Comparison of ENCODE assay signal across 8 cellular contexts in the genomic region with DNA sequence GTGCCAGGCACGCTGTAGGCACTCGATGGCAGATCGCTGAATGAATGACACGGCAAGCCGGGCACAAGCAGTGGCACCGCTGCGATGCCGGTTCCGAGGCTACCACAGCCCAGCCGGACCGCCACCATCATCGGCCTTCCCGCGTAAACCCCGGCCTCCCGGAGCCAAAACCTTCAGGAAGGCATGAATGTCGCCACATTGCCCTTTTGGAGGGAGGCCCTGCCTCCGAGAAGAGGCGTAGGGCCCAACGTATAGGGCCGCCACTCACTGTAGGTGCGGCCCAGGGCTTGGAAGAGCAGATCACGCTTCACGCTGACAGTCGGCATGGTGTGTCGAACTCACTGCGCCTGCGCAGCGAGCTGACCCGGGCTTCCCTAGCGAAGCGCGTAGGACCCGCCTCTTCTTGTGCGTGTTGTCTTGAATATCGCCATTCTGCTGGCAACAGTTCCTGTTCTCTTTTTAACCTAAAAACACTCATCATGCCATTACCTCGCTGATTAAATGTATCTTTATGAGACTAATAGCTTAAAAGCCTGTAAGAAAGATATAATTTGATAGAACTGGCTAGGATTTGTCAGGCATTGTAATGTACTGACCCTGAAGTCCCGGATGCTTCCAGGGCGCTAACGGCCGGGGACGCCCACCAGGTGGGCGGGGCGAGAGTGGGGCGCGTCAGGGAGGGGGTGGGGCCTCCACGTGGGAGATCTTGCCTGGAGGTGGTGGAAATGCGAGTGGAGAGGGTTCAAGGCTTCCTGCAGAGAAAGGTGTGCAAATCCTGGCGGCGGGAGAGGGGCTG. TPM values are rescaled to one million over a fixed set of nuclear protein-coding genes. Genes with fewer than 3 reads are reported as not detected.
A peak's percentile ranks its signal among the peaks of the same experiment; 100 is the strongest.
DNase-seq lines count a peak whose midpoint lies in the region; ATAC-seq and TF ChIP-seq lines count a peak whose summit lies in the region.

A gene (minus strand): TSS at position 345 of the 796 bp plus-strand sequence. CDS start 19 bp downstream, at position 326.

- peaks cover 38% of the 10 kb centered on the region for H3K4me1 Mint-ChIP-seq in activated T-helper 2 cell treated with anti-CD3 and anti-CD28 coated beads, Interferon-gamma antibody, Interleukin-2, Interleukin-4, amounts not matched to agents 10 μg/mL and 5 μg/mL and 100 μg/mL, durations not matched to agents 14 hours and 24 hours and 36 hours (ENCODE audit: low read depth)
- H3K4me1 Mint-ChIP-seq in natural killer cell treated with Interleukin-12 subunit alpha and Interleukin-12 subunit beta and Interleukin-15 and Interleukin-18, amount 100 ng/mL, for 72 hours (ENCODE audit: low read depth in 2 of 2) = peaks cover 35 to 38% of the 10 kb centered on the region in 2 donors

- peak within 1 kb of the TSS; percentile 98 for H3K4me3 Mint-ChIP-seq in activated T-helper 2 cell treated with anti-CD3 and anti-CD28 coated beads, Interferon-gamma antibody, Interleukin-2, Interleukin-4, amounts not matched to agents 10 μg/mL and 5 μg/mL and 100 μg/mL, durations not matched to agents 14 hours and 24 hours and 36 hours (ENCODE audit: low read depth)
- peak within 1 kb of the TSS; percentile 95 for H3K4me3 Mint-ChIP-seq in natural killer cell treated with Interleukin-12 subunit alpha and Interleukin-12 subunit beta and Interleukin-15 and Interleukin-18, amount 100 ng/mL, for 72 hours

- no peak for TF ChIP-seq CTCF in RWPE2 (IDR thresholded peaks at IDR 0.05; ENCODE audit: poor library complexity, severe bottlenecking)

- peaks cover 16% of the 10 kb centered on the region for H3K4me1 ChIP-seq in RWPE2 (ENCODE audit: insufficient read depth, poor library complexity, severe bottlenecking)

- no peaks in the 10 kb centered on the region for H3K9me3 ChIP-seq in RWPE2 (ENCODE audit: severe bottlenecking)

- ATAC-seq in RWPE2 (ENCODE audit: low read depth) = peak; percentile 92
- ATAC-seq in natural killer cell treated with Interleukin-12 subunit alpha and Interleukin-12 subunit beta and Interleukin-15 and Interleukin-18, amount 100 ng/mL, for 72 hours = peak; percentile 96 to 98
- peak; percentile 94 for ATAC-seq in stimulated activated naive CD8-positive, alpha-beta T cell treated with anti-CD3 and anti-CD28 coated beads, Interleukin-15, Interleukin-2, amounts not matched to agents 100 U/mL and 50 U/mL, for 24 hours

- peaks cover 4% of the 10 kb centered on the region; the same call in 1 of the 2 replicates for H3K36me3 ChIP-seq in RWPE2 (ENCODE audit: low read depth)

- H3K27me3 Mint-ChIP-seq in activated T-helper 2 cell treated with anti-CD3 and anti-CD28 coated beads, Interferon-gamma antibody, Interleukin-2, Interleukin-4, amounts not matched to agents 10 μg/mL and 5 μg/mL and 100 μg/mL, durations not matched to agents 14 hours and 24 hours and 36 hours (ENCODE audit: low read depth) = no peaks in the 10 kb centered on the region
- H3K27me3 Mint-ChIP-seq in natural killer cell treated with Interleukin-12 subunit alpha and Interleukin-12 subunit beta and Interleukin-15 and Interleukin-18, amount 100 ng/mL, for 72 hours = no peaks in the 10 kb centered on the region

- DNase-seq in EH (ENCODE audit: low read depth) (peak; percentile 97), H4 (ENCODE audit: low spot score) (peak; percentile 91), LoVo (ENCODE audit: low spot score) (peak; percentile 98), RWPE2 (ENCODE audit: low spot score) (peak; percentile 95), fibroblast of peridontal ligament (ENCODE audit: extremely low read depth) (peak; percentile 95)
- peak; percentile 92 for DNase-seq in activated T-helper 2 cell treated with anti-CD3 and anti-CD28 coated beads, Interferon-gamma antibody, Interleukin-2, Interleukin-4, amounts not matched to agents 10 μg/mL and 5 μg/mL and 100 μg/mL, durations not matched to agents 14 hours and 24 hours and 36 hours (ENCODE audit: low spot score)
- peak; percentile 92 for DNase-seq in natural killer cell treated with Interleukin-12 subunit alpha and Interleukin-12 subunit beta and Interleukin-15 and Interleukin-18, amount 100 ng/mL, for 72 hours (ENCODE audit: low spot score)
- peak; percentile 91 for DNase-seq in stimulated activated naive CD8-positive, alpha-beta T cell treated with anti-CD3 and anti-CD28 coated beads, Interleukin-15, Interleukin-2, amounts not matched to agents 100 U/mL and 50 U/mL, for 24 hours

- H3K27ac ChIP-seq in RWPE2 (ENCODE audit: poor library complexity, severe bottlenecking) = peak within 1 kb of the TSS; percentile 57

- H3K27me3 ChIP-seq in RWPE2 (ENCODE audit: insufficient read depth, poor library complexity, severe bottlenecking) = no peaks in the 10 kb centered on the region

- peaks cover 17% of the 10 kb centered on the region for H3K36me3 Mint-ChIP-seq in activated T-helper 2 cell treated with anti-CD3 and anti-CD28 coated beads, Interferon-gamma antibody, Interleukin-2, Interleukin-4, amounts not matched to agents 10 μg/mL and 5 μg/mL and 100 μg/mL, durations not matched to agents 14 hours and 24 hours and 36 hours (ENCODE audit: low read depth)
- peaks cover 6% of the 10 kb centered on the region for H3K36me3 Mint-ChIP-seq in natural killer cell treated with Interleukin-12 subunit alpha and Interleukin-12 subunit beta and Interleukin-15 and Interleukin-18, amount 100 ng/mL, for 72 hours

- H3K4me3 ChIP-seq in RWPE2 (ENCODE audit: severe bottlenecking) = peak within 1 kb of the TSS; percentile 95

- no peaks in the 10 kb centered on the region for H3K9me3 Mint-ChIP-seq in activated T-helper 2 cell treated with anti-CD3 and anti-CD28 coated beads, Interferon-gamma antibody, Interleukin-2, Interleukin-4, amounts not matched to agents 10 μg/mL and 5 μg/mL and 100 μg/mL, durations not matched to agents 14 hours and 24 hours and 36 hours
- no peaks in the 10 kb centered on the region for H3K9me3 Mint-ChIP-seq in natural killer cell treated with Interleukin-12 subunit alpha and Interleukin-12 subunit beta and Interleukin-15 and Interleukin-18, amount 100 ng/mL, for 72 hours

- peak within 1 kb of the TSS; percentile 93 for H3K27ac Mint-ChIP-seq in activated T-helper 2 cell treated with anti-CD3 and anti-CD28 coated beads, Interferon-gamma antibody, Interleukin-2, Interleukin-4, amounts not matched to agents 10 μg/mL and 5 μg/mL and 100 μg/mL, durations not matched to agents 14 hours and 24 hours and 36 hours
- peak within 1 kb of the TSS; percentile 99 to 100 for H3K27ac Mint-ChIP-seq in natural killer cell treated with Interleukin-12 subunit alpha and Interleukin-12 subunit beta and Interleukin-15 and Interleukin-18, amount 100 ng/mL, for 72 hours

- intact Hi-C loops in activated T-helper 2 cell treated with anti-CD3 and anti-CD28 coated beads, Interferon-gamma antibody, Interleukin-2, Interleukin-4, amounts not matched to agents 10 μg/mL and 5 μg/mL and 100 μg/mL, durations not matched to agents 14 hours and 24 hours and 36 hours (cut with micrococcal nuclease) = loop anchor here (2.0 to 10.0 kb wide), 3 partner anchors 231 to 1299 kb away; a partner anchor contains a TSS

RNA-seq across cellular contexts. Expression of the gene that starts here (rescaled TPM):
- 33.2 and 46.4 TPM in 2 replicates for total RNA-seq in H4 (2014; rRNA removed; shearing (Covaris generic))
- total RNA-seq in activated T-helper 2 cell treated with anti-CD3 and anti-CD28 coated beads, Interferon-gamma antibody, Interleukin-2, Interleukin-4, amounts not matched to agents 10 μg/mL and 5 μg/mL and 100 μg/mL, durations not matched to agents 14 hours and 24 hours and 36 hours = 47.7 and 49.8 TPM in 2 replicates
- 10 to 100 TPM; 27.7 to 44.5 TPM for total RNA-seq in natural killer cell treated with Interleukin-12 subunit alpha and Interleukin-12 subunit beta and Interleukin-15 and Interleukin-18, amount 100 ng/mL, for 72 hours

Comparison
In these comparisons a context has a peak if more than half of its experiments do, and no peak if none do; other contexts are left out.
1. Peak in every context shown above with its lines: DNase-seq, ATAC-seq, H3K4me3 ChIP-seq and H3K27ac ChIP-seq.